Comparison of ENCODE assay signal across 12 cellular contexts in the genomic region with DNA sequence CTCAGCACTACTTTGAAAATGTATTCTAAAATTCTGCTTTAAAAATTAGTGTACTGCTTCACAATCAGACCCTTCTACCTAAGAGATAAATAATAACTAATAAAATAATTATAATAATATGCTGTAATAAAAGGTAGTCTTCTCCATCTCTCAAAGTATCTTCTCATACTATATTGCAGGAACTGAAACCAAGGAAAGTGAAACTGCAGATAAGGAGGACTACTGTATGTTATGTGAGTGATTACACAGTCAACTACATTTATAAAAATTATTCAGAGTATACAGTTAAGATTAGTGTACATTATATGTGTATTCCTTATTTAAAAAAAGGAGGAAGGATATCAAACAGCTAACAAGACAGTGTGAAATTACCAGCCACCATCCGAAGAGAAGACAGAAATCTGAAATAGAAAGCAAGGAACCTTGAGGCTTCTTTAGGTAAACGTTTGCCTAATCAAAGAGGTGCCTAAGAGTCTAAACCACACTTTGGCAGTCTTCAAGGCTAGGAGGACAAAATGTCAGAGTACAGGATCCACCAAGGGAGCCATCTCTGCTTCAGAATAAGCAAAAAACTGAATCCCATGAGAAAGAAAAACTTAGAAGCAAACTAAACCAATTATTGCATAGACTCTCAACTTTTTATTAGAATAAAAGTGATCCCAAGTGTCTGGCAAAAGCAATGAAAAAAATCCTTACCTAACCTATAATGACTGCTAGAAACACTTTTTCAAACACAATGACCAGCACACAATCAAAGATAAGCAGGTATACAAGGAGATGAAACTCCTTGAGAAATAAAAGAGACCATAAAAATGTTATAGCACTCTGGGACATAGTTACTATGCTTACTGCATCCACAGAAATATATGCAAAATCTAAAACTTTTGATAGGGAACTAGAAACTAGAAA. TPM values are rescaled to one million over a fixed set of nuclear protein-coding genes. Genes with fewer than 3 reads are reported as not detected.
A peak's percentile ranks its signal among the peaks of the same experiment; 100 is the strongest.
DNase-seq lines count a peak whose midpoint lies in the region; ATAC-seq and TF ChIP-seq lines count a peak whose summit lies in the region.
"Had no signal": no experiment of that assay in that cellular context is flagged by ENCODE, and none has a peak within 500 bp of the region (broad histone marks: within the 10 kb centered on the region; RNA-seq: fewer than 3 reads in every experiment).

No MANE protein-coding gene starts in this region.

- peak overlapping the region; percentile 81 for H3K27ac Mint-ChIP-seq in CD8-positive, alpha-beta T cell

- H4K20me1 ChIP-seq in OCI-LY7 (ENCODE audit: insufficient read depth, low read length), result peaks cover 37% of the 10 kb centered on the region

- no peaks in the 10 kb centered on the region for H3K9me2 ChIP-seq in OCI-LY7 (ENCODE audit: insufficient read depth, low read length)

- no peaks in the 10 kb centered on the region for H3K36me3 ChIP-seq in CD8-positive, alpha-beta T cell (ENCODE audit: insufficient read depth, low read length)
- H3K36me3 ChIP-seq in OCI-LY7 (ENCODE audit: insufficient read depth, low read length), result peaks cover 20% of the 10 kb centered on the region
- H3K36me3 ChIP-seq in WERI-Rb-1, result no peaks in the 10 kb centered on the region

- H3K9me3 Mint-ChIP-seq in CD8-positive, alpha-beta T cell, result no peaks in the 10 kb centered on the region
- H3K9me3 Mint-ChIP-seq: dendritic cell treated with granulocyte-macrophage colony-stimulating factor and Interleukin-4, amounts not matched to agents 40 ng/mL and 50 ng/mL, for 4 days had no signal

- peaks cover 19% of the 10 kb centered on the region for H3K4me1 ChIP-seq in CD8-positive, alpha-beta T cell (ENCODE audit: insufficient read depth, low read length)
- peaks cover 87% of the 10 kb centered on the region for H3K4me1 ChIP-seq in OCI-LY7 (ENCODE audit: insufficient read depth, low read length, poor library complexity, severe bottlenecking)

- H3K4me3 Mint-ChIP-seq in CD8-positive, alpha-beta T cell, result peak overlapping the region; percentile 61
- H3K4me3 Mint-ChIP-seq: dendritic cell treated with granulocyte-macrophage colony-stimulating factor and Interleukin-4, amounts not matched to agents 40 ng/mL and 50 ng/mL, for 4 days had no signal

- ATAC-seq in CD8-positive, alpha-beta T cell, result peak; percentile 49
- peak; percentile 32 for ATAC-seq in GM19395 (IDR thresholded peaks at IDR 0.05; ENCODE audit: unreplicated experiment)
- ATAC-seq in left colon, result peak; percentile 42
- ATAC-seq in left ventricle myocardium superior, result no peak

- H2AFZ ChIP-seq in OCI-LY7 (ENCODE audit: low read length), result no peak overlapping the region
- H2AFZ ChIP-seq: GM23248 had no signal

- H3K36me3 Mint-ChIP-seq in CD8-positive, alpha-beta T cell, result no peaks in the 10 kb centered on the region

- peaks cover 100% of the 10 kb centered on the region for H3K79me2 ChIP-seq in OCI-LY7 (ENCODE audit: insufficient read depth, low read depth, low read length)

- H3K27me3 Mint-ChIP-seq in CD8-positive, alpha-beta T cell (ENCODE audit: low read depth), result no peaks in the 10 kb centered on the region
- H3K27me3 Mint-ChIP-seq: dendritic cell treated with granulocyte-macrophage colony-stimulating factor and Interleukin-4, amounts not matched to agents 40 ng/mL and 50 ng/mL, for 4 days had no signal

- H3K27ac ChIP-seq in CD8-positive, alpha-beta T cell (ENCODE audit: low read depth, low read length), result no peak overlapping the region
- peak overlapping the region; percentile 84 for H3K27ac ChIP-seq in OCI-LY7 (ENCODE audit: low read depth, low read length, poor library complexity, severe bottlenecking)
- no peak overlapping the region for H3K27ac ChIP-seq in WERI-Rb-1
- H3K27ac ChIP-seq: GM23248 had no signal

- CTCF ChIA-PET in CD8-positive, alpha-beta T cell (lab: Charles Lee), result interaction anchor here (1.0 to 1.8 kb wide), 2 partner anchors 80 to 90 kb away, joined by 3 read pairs; no protein-coding TSS in a partner anchor
- CTCF ChIA-PET in OCI-LY7 (lab: Charles Lee; ENCODE audit: unreplicated experiment), result no interaction called here

- H3K4me3 ChIP-seq in CD8-positive, alpha-beta T cell (ENCODE audit: low read depth, low read length), result peak overlapping the region; percentile 25
- H3K4me3 ChIP-seq in OCI-LY7 (ENCODE audit: low read depth, low read length, poor library complexity, severe bottlenecking) (peak overlapping the region; percentile 61), WERI-Rb-1 (ENCODE audit: low read depth, low read length) (no peak overlapping the region)
- H3K4me3 ChIP-seq: GM23248 had no signal

- DNase-seq in CD8-positive, alpha-beta T cell, result no peak
- DNase-seq in OCI-LY7 (ENCODE audit: low spot score) (peak; percentile 54), left colon (no peak), left ventricle myocardium superior (no peak), germinal center (ENCODE audit: low spot score) (no peak), middle frontal gyrus (ENCODE audit: extremely low spot score, low spot score) (no peak), WERI-Rb-1 (no peak)
- DNase-seq: activated effector memory CD4-positive, alpha-beta T cell treated with Interleukin-2 at 50 U/mL for 16 hours; GM23248; NCI-H1092 treated with DMSO at 0.1 percent for 48 hours had no signal

- BruUV-seq in OCI-LY7 (replicated peaks; lab: Mats Ljungman, UMichigan), result no TSS peak

- H3K4me1 Mint-ChIP-seq in CD8-positive, alpha-beta T cell (ENCODE audit: low read depth), result peaks cover 54% of the 10 kb centered on the region

- POLR2A ChIA-PET in CD8-positive, alpha-beta T cell (lab: Charles Lee), result no interaction called here
- POLR2A ChIA-PET in OCI-LY7 (lab: Charles Lee), result interaction anchor here (1.0 to 4.2 kb wide), 6 partner anchors 12 to 82 kb away, joined by 4 to 18 read pairs (median 6); no protein-coding TSS in a partner anchor

- no peaks in the 10 kb centered on the region for H3K27me3 ChIP-seq in CD8-positive, alpha-beta T cell (ENCODE audit: insufficient read depth, low read length)
- no peaks in the 10 kb centered on the region for H3K27me3 ChIP-seq in WERI-Rb-1 (ENCODE audit: insufficient read depth, low read depth, severe bottlenecking)

- no peaks in the 10 kb centered on the region for H3K9me3 ChIP-seq in CD8-positive, alpha-beta T cell (ENCODE audit: low read length)
- H3K9me3 ChIP-seq in OCI-LY7 (ENCODE audit: low read length) (no peaks in the 10 kb centered on the region; the same call in 1 of the 2 replicates), WERI-Rb-1 (ENCODE audit: severe bottlenecking) (no peaks in the 10 kb centered on the region)

- peak overlapping the region; percentile 100 for H3K4me2 ChIP-seq in OCI-LY7 (ENCODE audit: low read length)

- intact Hi-C loops in CD8-positive, alpha-beta T cell (cut with DNase I, micrococcal nuclease), result loop anchor here in 1 of 2 experiments (5.0 kb wide), 1 partner anchor 78 kb away; no protein-coding TSS in a partner anchor
- intact Hi-C loops in OCI-LY7 (cut with micrococcal nuclease; ENCODE audit: unreplicated experiment) (no loop called here), left colon (cut with DNase I, micrococcal nuclease) (loop anchor here in 1 of 2 donors (10.0 kb wide), 1 partner anchor 80 kb away; no protein-coding TSS in a partner anchor), left ventricle myocardium superior (cut with micrococcal nuclease) (no loop called here)

- TF ChIP-seq CTCF in CD8-positive, alpha-beta T cell (IDR thresholded peaks at IDR 0.05), result no peak
- TF ChIP-seq CTCF in OCI-LY7 (conservative IDR thresholded peaks at IDR 0.05; ENCODE audit: low read length), result no peak
- TF ChIP-seq CTCF in WERI-Rb-1 (IDR thresholded peaks at IDR 0.05; ENCODE audit: low read depth, low read length), result no peak

RNA-seq across cellular contexts. Expression of a gene that starts 6.5 kb away (rescaled TPM):
- total RNA-seq in CD8-positive, alpha-beta T cell, result 1 to 10 TPM; 5.7 to 6.3 TPM
- 33.7 and 41.7 TPM in 2 replicates for total RNA-seq in OCI-LY7 (2014; rRNA removed; shearing (Covaris generic))
- 59.7 and 62.0 TPM in 2 replicates for total RNA-seq in OCI-LY7 (2022)
- 10 to 100 TPM; 18.3 to 20.1 TPM for total RNA-seq in left colon
- 6.9 TPM for total RNA-seq in left ventricle myocardium superior
